In the genomic region with DNA sequence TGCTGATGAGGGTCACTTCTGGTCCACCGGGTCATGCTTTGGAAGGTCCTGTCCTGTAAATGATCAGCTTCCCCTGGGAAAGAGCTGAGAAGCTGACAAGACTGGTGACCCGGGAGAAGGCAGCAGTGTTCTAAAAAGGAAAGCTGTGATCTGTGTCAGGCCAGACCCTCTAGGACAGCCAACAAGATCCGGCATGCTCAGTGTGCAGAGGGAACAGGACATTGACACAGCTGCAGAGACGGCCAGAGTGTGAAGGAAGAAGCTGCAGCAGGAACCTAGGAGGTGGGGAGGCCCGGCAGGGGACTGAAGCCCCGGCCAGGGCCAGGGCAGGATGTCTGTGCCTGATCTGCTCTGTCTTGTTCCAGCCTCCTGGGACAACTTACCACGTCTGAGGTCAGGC, we compare ENCODE assay signal across 24 cellular contexts.
DNase-seq lines count a peak whose midpoint lies in the region; ATAC-seq, FAIRE-seq and TF ChIP-seq lines count a peak whose summit lies in the region.
"Had no signal": no experiment of that assay in that cellular context is flagged by ENCODE, and none has a peak within 500 bp of the region (broad histone marks: within the 10 kb centered on the region; RNA-seq: fewer than 3 reads in every experiment).

No MANE protein-coding gene starts in this region.

- TF ChIP-seq CTCF in OCI-LY3 (IDR thresholded peaks at IDR 0.05; ENCODE audit: low read depth, low read length) (no peak), coronary artery (IDR thresholded peaks at IDR 0.05) (no peak)

- no peak for DNase-seq in activated naive CD8-positive, alpha-beta T cell treated with anti-CD3 and anti-CD28 coated beads, Interleukin-2, amount 10 ng/mL, durations not matched to agents 7 days and 5 days
- no peak for DNase-seq in activated naive CD8-positive, alpha-beta T cell treated with anti-CD3 and anti-CD28 coated beads for 36 hours
- peak; percentile 45 for DNase-seq in coronary artery (ENCODE audit: low spot score)
- DNase-seq in stimulated activated CD8-positive, alpha-beta memory T cell treated with anti-CD3 and anti-CD28 coated beads, Interleukin-4, amount 100 ng/mL, for 48 hours = peak; percentile 23
- no peak for DNase-seq in NCI-H526 (lab: John Stamatoyannopoulos, UW)
- DNase-seq in H54 (ENCODE audit: insufficient read length, low spot score) = no peak
- DNase-seq: activated T-cell treated with anti-CD3 and anti-CD28 coated beads, Interleukin-2, amount 50 U/mL, for 1 hour; body of pancreas; CD8-positive, alpha-beta T cell; H7; NCI-H2081; NCI-H510A treated with DMSO at 0.1 percent for 48 hours; occipital lobe; right cardiac atrium; SHP77 treated with DMSO at 0.1 percent for 48 hours; stimulated activated naive CD8-positive, alpha-beta T cell treated with anti-CD3 and anti-CD28 coated beads, Interleukin-15, Interleukin-2, amounts not matched to agents 100 U/mL and 50 U/mL, for 24 hours; trophoblast cell had no signal

- H4K20me1 ChIP-seq in OCI-LY3 (ENCODE audit: insufficient read depth, low read length) = no peaks in the 10 kb centered on the region

- no peaks in the 10 kb centered on the region for H3K36me3 ChIP-seq in OCI-LY3 (replicated peaks; ENCODE audit: low read depth, low read length)
- H3K36me3 ChIP-seq: gastroesophageal sphincter had no signal

- H3K9me3 Mint-ChIP-seq in activated naive CD8-positive, alpha-beta T cell treated with anti-CD3 and anti-CD28 coated beads, Interleukin-2, amount 10 ng/mL, durations not matched to agents 7 days and 5 days = no peaks in the 10 kb centered on the region
- H3K9me3 Mint-ChIP-seq in activated naive CD8-positive, alpha-beta T cell treated with anti-CD3 and anti-CD28 coated beads for 36 hours = no peaks in the 10 kb centered on the region
- H3K9me3 Mint-ChIP-seq: activated naive CD4-positive, alpha-beta T cell treated with anti-CD3 and anti-CD28 coated beads, Interleukin-2, amount 50 U/mL, for 72 hours; CD8-positive, alpha-beta T cell; T-helper 2 cell treated with Interferon-gamma antibody and Interleukin-4, amounts not matched to agents 5 μg/mL and 100 μg/mL, for 36 hours had no signal

- no peak for ATAC-seq in activated naive CD8-positive, alpha-beta T cell treated with anti-CD3 and anti-CD28 coated beads, Interleukin-2, amount 10 ng/mL, durations not matched to agents 7 days and 5 days (ENCODE audit: low read depth)
- ATAC-seq in GM21381 (IDR thresholded peaks at IDR 0.05; ENCODE audit: unreplicated experiment) = no peak
- ATAC-seq: activated CD4-positive, CD25-positive, alpha-beta regulatory T cell treated with anti-CD3 and anti-CD28 coated beads, Interleukin-2, amount 50 U/mL, for 24 hours; activated naive CD4-positive, alpha-beta T cell treated with anti-CD3 and anti-CD28 coated beads, Interleukin-2, amount 50 U/mL, for 72 hours; body of pancreas; CD8-positive, alpha-beta T cell; esophagus mucosa; gastroesophageal sphincter; stimulated activated naive CD8-positive, alpha-beta T cell treated with anti-CD3 and anti-CD28 coated beads, Interleukin-15, Interleukin-2, amounts not matched to agents 100 U/mL and 50 U/mL, for 24 hours had no signal

- H3K4me2 ChIP-seq in OCI-LY3 (ENCODE audit: low read length) = no peak overlapping the region

- peak overlapping the region; percentile 12; the same call in 1 of the 2 replicates for H2AFZ ChIP-seq in OCI-LY3 (ENCODE audit: low read depth, low read length)

- H3K4me3 ChIP-seq in OCI-LY3 (ENCODE audit: low read length) (no peak overlapping the region), coronary artery (no peak overlapping the region)
- H3K4me3 ChIP-seq: body of pancreas, gastroesophageal sphincter had no signal

- H3K4me1 ChIP-seq in OCI-LY3 (ENCODE audit: low read length) = peaks cover 100% of the 10 kb centered on the region
- H3K4me1 ChIP-seq: body of pancreas had no signal

- no peaks in the 10 kb centered on the region for H3K79me2 ChIP-seq in OCI-LY3 (ENCODE audit: low read length)

- no peak overlapping the region for H3K27ac ChIP-seq in OCI-LY3 (ENCODE audit: low read length)
- H3K27ac ChIP-seq in coronary artery = no peak overlapping the region
- H3K27ac ChIP-seq: body of pancreas, gastroesophageal sphincter had no signal

- TF ChIP-seq POLR2A in H54 (IDR thresholded peaks at IDR 0.05; ENCODE audit: low read depth, low read length) = no peak

- H3K27me3 ChIP-seq in OCI-LY3 (ENCODE audit: low read depth, low read length) = no peaks in the 10 kb centered on the region
- H3K27me3 ChIP-seq: body of pancreas, gastroesophageal sphincter had no signal

- H3K9me3 ChIP-seq in OCI-LY3 (ENCODE audit: insufficient read depth, low read length) = no peaks in the 10 kb centered on the region
- H3K9me3 ChIP-seq: body of pancreas, gastroesophageal sphincter had no signal

- peaks cover 6% of the 10 kb centered on the region for H3K36me3 Mint-ChIP-seq in activated naive CD8-positive, alpha-beta T cell treated with anti-CD3 and anti-CD28 coated beads, Interleukin-2, amount 10 ng/mL, durations not matched to agents 7 days and 5 days
- H3K36me3 Mint-ChIP-seq in activated naive CD8-positive, alpha-beta T cell treated with anti-CD3 and anti-CD28 coated beads for 36 hours = peaks cover 3% of the 10 kb centered on the region
- H3K36me3 Mint-ChIP-seq: activated naive CD4-positive, alpha-beta T cell treated with anti-CD3 and anti-CD28 coated beads, Interleukin-2, amount 50 U/mL, for 72 hours; CD8-positive, alpha-beta T cell had no signal

- H3K27ac Mint-ChIP-seq in activated naive CD8-positive, alpha-beta T cell treated with anti-CD3 and anti-CD28 coated beads, Interleukin-2, amount 10 ng/mL, durations not matched to agents 7 days and 5 days = peak overlapping the region; percentile 51
- H3K27ac Mint-ChIP-seq in activated naive CD8-positive, alpha-beta T cell treated with anti-CD3 and anti-CD28 coated beads for 36 hours = no peak overlapping the region
- H3K27ac Mint-ChIP-seq: activated naive CD4-positive, alpha-beta T cell treated with anti-CD3 and anti-CD28 coated beads, Interleukin-2, amount 50 U/mL, for 72 hours had no signal

- POLR2A ChIA-PET in activated naive CD8-positive, alpha-beta T cell treated with anti-CD3 and anti-CD28 coated beads, Interleukin-2, amount 10 ng/mL, durations not matched to agents 7 days and 5 days (lab: Charles Lee) = interaction anchor here (1.3 kb wide), 1 partner anchor 232 kb away, joined by 3 read pairs; no protein-coding TSS in a partner anchor

- H3K9ac ChIP-seq in OCI-LY3 (ENCODE audit: low read length) = peak overlapping the region; percentile 26; the same call in 1 of the 2 replicates

- peaks cover 79% of the 10 kb centered on the region for H3K4me1 Mint-ChIP-seq in activated naive CD8-positive, alpha-beta T cell treated with anti-CD3 and anti-CD28 coated beads, Interleukin-2, amount 10 ng/mL, durations not matched to agents 7 days and 5 days
- H3K4me1 Mint-ChIP-seq in activated naive CD8-positive, alpha-beta T cell treated with anti-CD3 and anti-CD28 coated beads for 36 hours = peaks cover 49% of the 10 kb centered on the region

- H3K4me3 Mint-ChIP-seq in activated naive CD8-positive, alpha-beta T cell treated with anti-CD3 and anti-CD28 coated beads, Interleukin-2, amount 10 ng/mL, durations not matched to agents 7 days and 5 days = no peak overlapping the region
- no peak overlapping the region for H3K4me3 Mint-ChIP-seq in activated naive CD8-positive, alpha-beta T cell treated with anti-CD3 and anti-CD28 coated beads for 36 hours
- H3K4me3 Mint-ChIP-seq: CD8-positive, alpha-beta T cell had no signal

- peaks cover 5% of the 10 kb centered on the region for H3K27me3 Mint-ChIP-seq in activated naive CD8-positive, alpha-beta T cell treated with anti-CD3 and anti-CD28 coated beads, Interleukin-2, amount 10 ng/mL, durations not matched to agents 7 days and 5 days
- H3K27me3 Mint-ChIP-seq in activated naive CD8-positive, alpha-beta T cell treated with anti-CD3 and anti-CD28 coated beads for 36 hours = peaks cover 49% of the 10 kb centered on the region

- FAIRE-seq in H54 (lab: Jason Lieb, UNC) = no peak

Comparison
In these comparisons a context has a peak if more than half of its experiments do, and no peak if none do; other contexts are left out.
1. DNase-seq: peak in coronary artery (single experiment) and stimulated activated CD8-positive, alpha-beta memory T cell treated with anti-CD3 and anti-CD28 coated beads, Interleukin-4, amount 100 ng/mL, for 48 hours (single experiment); none in activated naive CD8-positive, alpha-beta T cell treated with anti-CD3 and anti-CD28 coated beads, Interleukin-2, amount 10 ng/mL, durations not matched to agents 7 days and 5 days (single experiment), activated naive CD8-positive, alpha-beta T cell treated with anti-CD3 and anti-CD28 coated beads for 36 hours (single experiment), NCI-H526 (0 of 2) and H54 (single experiment).